ENCODE assay signal across 32 cellular contexts in the genomic region with DNA sequence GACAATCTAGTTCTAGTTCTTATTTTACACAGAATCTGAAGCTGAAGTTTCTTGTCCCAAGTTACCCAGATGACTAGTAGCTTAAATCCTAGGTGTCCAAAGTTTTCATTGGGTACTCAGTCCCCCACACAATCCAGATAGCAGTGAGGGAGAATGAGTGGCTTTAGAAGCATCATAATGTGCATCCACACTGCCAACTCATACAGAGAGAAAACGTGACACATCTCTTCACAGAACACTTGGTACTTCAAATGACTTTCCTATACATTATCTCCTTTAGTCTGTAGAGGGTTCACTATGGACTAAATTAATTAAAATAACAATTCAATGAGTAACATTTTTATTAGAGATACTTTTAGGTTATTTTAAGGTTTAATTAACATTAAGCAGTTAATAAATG.
"Had no signal": no experiment of that assay in that cellular context is flagged by ENCODE, and none has a peak within 500 bp of the region (broad histone marks: within the 10 kb centered on the region; RNA-seq: fewer than 3 reads in every experiment).

No MANE protein-coding gene starts in this region.

- H3K9me3 Mint-ChIP-seq: activated naive CD4-positive, alpha-beta T cell treated with anti-CD3 and anti-CD28 coated beads for 36 hours; activated naive CD4-positive, alpha-beta T cell treated with anti-CD3 and anti-CD28 coated beads, Interleukin-2, amount 50 U/mL, for 24 hours had no signal

- ATAC-seq: activated CD8-positive, alpha-beta memory T cell treated with anti-CD3 and anti-CD28 coated beads, Interleukin-2, amount 10 ng/mL, durations not matched to agents 7 days and 5 days; activated CD8-positive, alpha-beta T cell treated with anti-CD3 and anti-CD28 coated beads, Interleukin-2, amount 10 ng/mL, durations not matched to agents 7 days and 5 days; activated T-cell treated with anti-CD3 and anti-CD28 coated beads, Interleukin-2, amount 50 U/mL, for 4 hours; body of pancreas; WTC11 had no signal

- H3K4me1 Mint-ChIP-seq: activated CD4-positive, alpha-beta memory T cell treated with anti-CD3 and anti-CD28 coated beads, Interleukin-2, amount 10 ng/mL, durations not matched to agents 7 days and 5 days; activated CD4-positive, alpha-beta T cell treated with anti-CD3 and anti-CD28 coated beads, Interleukin-2, amount 10 ng/mL, durations not matched to agents 7 days and 5 days; activated CD8-positive, alpha-beta memory T cell treated with anti-CD3 and anti-CD28 coated beads, Interleukin-2, amount 10 ng/mL, durations not matched to agents 7 days and 5 days; activated naive CD4-positive, alpha-beta T cell treated with anti-CD3 and anti-CD28 coated beads, Interleukin-2, amount 50 U/mL, for 24 hours; activated naive CD8-positive, alpha-beta T cell treated with anti-CD3 and anti-CD28 coated beads, Interleukin-2, amount 10 ng/mL, durations not matched to agents 7 days and 5 days; WTC11 had no signal

- H3K4me3 Mint-ChIP-seq: activated CD4-positive, alpha-beta memory T cell treated with anti-CD3 and anti-CD28 coated beads, Interleukin-2, amount 10 ng/mL, durations not matched to agents 7 days and 5 days; activated CD4-positive, alpha-beta T cell treated with anti-CD3 and anti-CD28 coated beads, Interleukin-2, amount 10 ng/mL, durations not matched to agents 7 days and 5 days; activated CD8-positive, alpha-beta memory T cell treated with anti-CD3 and anti-CD28 coated beads, Interleukin-2, amount 10 ng/mL, durations not matched to agents 7 days and 5 days; activated CD8-positive, alpha-beta T cell treated with anti-CD3 and anti-CD28 coated beads, Interleukin-2, amount 10 ng/mL, durations not matched to agents 7 days and 5 days; activated naive CD4-positive, alpha-beta T cell treated with anti-CD3 and anti-CD28 coated beads for 36 hours; activated naive CD4-positive, alpha-beta T cell treated with anti-CD3 and anti-CD28 coated beads, Interleukin-2, amount 50 U/mL, for 24 hours; activated naive CD8-positive, alpha-beta T cell treated with anti-CD3 and anti-CD28 coated beads, Interleukin-2, amount 10 ng/mL, durations not matched to agents 7 days and 5 days; activated T-cell treated with anti-CD3 and anti-CD28 coated beads, Interleukin-2, amount 50 U/mL, for 4 hours; T-helper 1 cell treated with Interleukin-12 subunit alpha and Interleukin-12 subunit beta and Interleukin-4 antibody, amounts not matched to agents 30 μg/mL and 1 μg/mL, for 36 hours; T-helper 2 cell treated with Interferon-gamma antibody and Interleukin-4, amounts not matched to agents 5 μg/mL and 100 μg/mL, for 36 hours; WTC11 had no signal

- DNase-seq: activated CD4-positive, alpha-beta memory T cell treated with anti-CD3 and anti-CD28 coated beads, Interleukin-2, amount 10 ng/mL, durations not matched to agents 7 days and 5 days; activated CD4-positive, alpha-beta T cell treated with anti-CD3 and anti-CD28 coated beads for 1 hour; activated CD4-positive, alpha-beta T cell treated with anti-CD3 and anti-CD28 coated beads for 48 hours; activated CD4-positive, alpha-beta T cell treated with anti-CD3 and anti-CD28 coated beads, Interleukin-2, amount 10 ng/mL, durations not matched to agents 7 days and 5 days; activated CD4-positive, alpha-beta T cell treated with anti-CD3 and anti-CD28 coated beads, Interleukin-2, amount 50 U/mL, for 48 hours; activated CD4-positive, CD25-positive, alpha-beta regulatory T cell; activated CD8-positive, alpha-beta memory T cell treated with anti-CD3 and anti-CD28 coated beads for 24 hours; activated CD8-positive, alpha-beta memory T cell treated with anti-CD3 and anti-CD28 coated beads, Interleukin-2, amount 10 ng/mL, durations not matched to agents 7 days and 5 days; activated CD8-positive, alpha-beta memory T cell treated with anti-CD3 and anti-CD28 coated beads, Interleukin-2, amount 50 U/mL, for 48 hours; activated CD8-positive, alpha-beta T cell treated with anti-CD3 and anti-CD28 coated beads, Interleukin-2, amount 10 ng/mL, durations not matched to agents 7 days and 5 days; activated effector memory CD4-positive, alpha-beta T cell treated with anti-CD3 and anti-CD28 coated beads, Interleukin-2, amount 50 U/mL, for 16 hours; activated gamma-delta T cell treated with Interleukin-2 at 50 U/mL for 16 hours; activated naive CD4-positive, alpha-beta T cell; activated naive CD4-positive, alpha-beta T cell treated with anti-CD3 and anti-CD28 coated beads for 36 hours; activated naive CD8-positive, alpha-beta T cell treated with anti-CD3 and anti-CD28 coated beads, Interleukin-2, amount 10 ng/mL, durations not matched to agents 7 days and 5 days; activated T-cell treated with anti-CD3 and anti-CD28 coated beads, Interleukin-2, amount 50 U/mL, for 1 hour; activated T-cell treated with anti-CD3 and anti-CD28 coated beads, Interleukin-2, amount 50 U/mL, for 4 hours; adrenal gland; amniotic stem cell; aorta; body of pancreas; brain microvascular endothelial cell; central memory CD4-positive, alpha-beta T cell; SW 1271; T-helper 1 cell; T-helper 2 cell; T-helper 9 cell; WERI-Rb-1 had no signal

- H3K27ac Mint-ChIP-seq: activated CD4-positive, alpha-beta memory T cell treated with anti-CD3 and anti-CD28 coated beads, Interleukin-2, amount 10 ng/mL, durations not matched to agents 7 days and 5 days; activated CD4-positive, alpha-beta T cell treated with anti-CD3 and anti-CD28 coated beads, Interleukin-2, amount 10 ng/mL, durations not matched to agents 7 days and 5 days; activated CD8-positive, alpha-beta memory T cell treated with anti-CD3 and anti-CD28 coated beads, Interleukin-2, amount 10 ng/mL, durations not matched to agents 7 days and 5 days; activated CD8-positive, alpha-beta T cell treated with anti-CD3 and anti-CD28 coated beads, Interleukin-2, amount 10 ng/mL, durations not matched to agents 7 days and 5 days; activated naive CD4-positive, alpha-beta T cell treated with anti-CD3 and anti-CD28 coated beads for 36 hours; activated naive CD4-positive, alpha-beta T cell treated with anti-CD3 and anti-CD28 coated beads, Interleukin-2, amount 50 U/mL, for 24 hours; activated naive CD8-positive, alpha-beta T cell treated with anti-CD3 and anti-CD28 coated beads, Interleukin-2, amount 10 ng/mL, durations not matched to agents 7 days and 5 days; T-helper 1 cell treated with Interleukin-12 subunit alpha and Interleukin-12 subunit beta and Interleukin-4 antibody, amounts not matched to agents 30 μg/mL and 1 μg/mL, for 36 hours; T-helper 2 cell treated with Interferon-gamma antibody and Interleukin-4, amounts not matched to agents 5 μg/mL and 100 μg/mL, for 36 hours; WTC11 had no signal

- H3K36me3 Mint-ChIP-seq: WTC11 had no signal
